ENCODE assay signal across 8 cellular contexts in genomic region chr4:105140684-105141490, GRCh38. TPM values are rescaled to one million over a fixed set of nuclear protein-coding genes. Genes with fewer than 3 reads are reported as not detected.
DNase-seq lines count a peak whose midpoint lies in the region; ATAC-seq and TF ChIP-seq lines count a peak whose summit lies in the region.

No MANE protein-coding gene starts in this region.

- no peaks in the 10 kb centered on the region for H3K9me2 ChIP-seq in Karpas-422 (replicated peaks; ENCODE audit: insufficient read depth, low read length)

- peak; percentile 7 for DNase-seq in NCI-H2171 treated with DMSO at 0.1 percent for 48 hours (lab: John Stamatoyannopoulos, UW)
- DNase-seq in NCI-H2171 (lab: John Stamatoyannopoulos, UW): no peak
- peak; percentile 79 for DNase-seq in Karpas-422
- DNase-seq in activated naive CD4-positive, alpha-beta T cell treated with Interleukin-2 at 50 U/mL for 16 hours: peak; percentile 27
- DNase-seq in heart right ventricle: peak in 1 of 2 donors; percentile 37
- DNase-seq in smooth muscle cell (lab: John Stamatoyannopoulos, UW; ENCODE audit: unreplicated experiment): no peak
- no peak for DNase-seq in NCI-H2196 treated with DMSO at 0.1 percent for 48 hours (lab: John Stamatoyannopoulos, UW; ENCODE audit: unreplicated experiment)

- peaks cover 5% of the 10 kb centered on the region for H3F3A ChIP-seq in smooth muscle cell (ENCODE audit: low read depth)

- no peaks in the 10 kb centered on the region for H3K9me3 ChIP-seq in Karpas-422 (ENCODE audit: low read length)
- no peaks in the 10 kb centered on the region for H3K9me3 ChIP-seq in heart right ventricle
- H3K9me3 ChIP-seq in smooth muscle cell (replicated peaks; ENCODE audit: low read depth): no peaks in the 10 kb centered on the region

- H3K4me3 ChIP-seq in Karpas-422 (ENCODE audit: low read length) (no peak overlapping the region), heart right ventricle (no peak overlapping the region), smooth muscle cell (no peak overlapping the region)

- H3K27me3 ChIP-seq in Karpas-422 (ENCODE audit: low read length): no peaks in the 10 kb centered on the region
- H3K27me3 ChIP-seq in heart right ventricle: no peaks in the 10 kb centered on the region
- H3K27me3 ChIP-seq in smooth muscle cell (ENCODE audit: low read depth): no peaks in the 10 kb centered on the region

- H3K9ac ChIP-seq in Karpas-422 (ENCODE audit: low read length) (no peak overlapping the region), smooth muscle cell (ENCODE audit: low read depth) (no peak overlapping the region)

- peak in 6 of 8 donors; percentile 38 to 73 (median 67) for ATAC-seq in heart right ventricle
- no peak for ATAC-seq in HG03457 (IDR thresholded peaks at IDR 0.05; ENCODE audit: unreplicated experiment)

- peaks cover 8% of the 10 kb centered on the region for H3K4me1 ChIP-seq in Karpas-422 (ENCODE audit: low read length)
- peaks cover 0 to 27% (median 0%) of the 10 kb centered on the region in 9 donors for H3K4me1 ChIP-seq in heart right ventricle
- no peaks in the 10 kb centered on the region for H3K4me1 ChIP-seq in smooth muscle cell (ENCODE audit: low read depth)

- no peak overlapping the region for H3K4me2 ChIP-seq in Karpas-422 (ENCODE audit: low read depth, low read length, poor library complexity, severe bottlenecking)
- H3K4me2 ChIP-seq in smooth muscle cell: no peak overlapping the region

- H4K20me1 ChIP-seq in Karpas-422 (ENCODE audit: insufficient read depth, low read depth, low read length): no peaks in the 10 kb centered on the region
- no peaks in the 10 kb centered on the region for H4K20me1 ChIP-seq in smooth muscle cell (ENCODE audit: low read depth)

- TF ChIP-seq CTCF in heart right ventricle (IDR thresholded peaks at IDR 0.05): peak; percentile 47 to 86 (median 73)
- TF ChIP-seq CTCF in smooth muscle cell (IDR thresholded peaks at IDR 0.05; ENCODE audit: borderline replicate concordance, insufficient read depth, poor library complexity, severe bottlenecking): peak; percentile 62

- H3K79me2 ChIP-seq in Karpas-422 (ENCODE audit: low read length) (no peaks in the 10 kb centered on the region), smooth muscle cell (ENCODE audit: low read depth) (no peaks in the 10 kb centered on the region)

- WGBS in heart right ventricle, 2 donors: 15 to 20% methylated on average over 7 of the region's 7 CpGs
- 6% methylated on average over 7 of the region's 7 CpGs for WGBS in smooth muscle cell (ENCODE audit: low lambda C conversion rate)

- H3K27ac ChIP-seq in Karpas-422 (ENCODE audit: low read length): no peak overlapping the region
- H3K27ac ChIP-seq in heart right ventricle: no peak overlapping the region
- H3K27ac ChIP-seq in smooth muscle cell (ENCODE audit: low read depth): no peak overlapping the region

- no peaks in the 10 kb centered on the region for H3K36me3 ChIP-seq in Karpas-422 (ENCODE audit: insufficient read depth, low read length)
- no peaks in the 10 kb centered on the region for H3K36me3 ChIP-seq in heart right ventricle
- no peaks in the 10 kb centered on the region for H3K36me3 ChIP-seq in smooth muscle cell (ENCODE audit: low read depth)

- intact Hi-C loops in heart right ventricle (cut with DNase I): loop anchor here in 8 of 10 donors (1.0 to 10.0 kb wide), 11 partner anchors 104 to 576 kb away; partner anchors contain the start of genes GSTCD (in 2 of the 8), INTS12 (in 2 of the 8) and PPA2 (in 1 of the 8)

- H2AFZ ChIP-seq in Karpas-422 (ENCODE audit: low read length) (no peak overlapping the region), smooth muscle cell (ENCODE audit: low read depth) (no peak overlapping the region)

RNA-seq across cellular contexts. Expression of gene TET2, which starts 5.8 kb away (rescaled TPM):
- 7.2 and 16.7 TPM in 2 replicates for total RNA-seq in Karpas-422 (2014; rRNA removed; shearing (Covaris generic); ENCODE audit: low replicate concordance)
- 10 to 100 TPM; 12.1 to 20.6 (median 17.0) TPM for total RNA-seq in heart right ventricle
- 1 to 10 TPM; 1.4 to 3.9 TPM for polyA plus RNA-seq in heart right ventricle
- 18.6 and 20.5 TPM in 2 replicates for total RNA-seq in smooth muscle cell
- polyA plus RNA-seq in smooth muscle cell: 2.7 and 5.6 TPM in 2 replicates

Comparison
In these comparisons a context has a peak if more than half of its experiments do, and no peak if none do; other contexts are left out.
1. DNase-seq: peak in NCI-H2171 treated with DMSO at 0.1 percent for 48 hours (single experiment), Karpas-422 (single experiment) and activated naive CD4-positive, alpha-beta T cell treated with Interleukin-2 at 50 U/mL for 16 hours (single experiment); none in NCI-H2171 (single experiment), smooth muscle cell (single experiment) and NCI-H2196 treated with DMSO at 0.1 percent for 48 hours (single experiment).